8 cellular contexts compared by ENCODE assay signal in the genomic region with DNA sequence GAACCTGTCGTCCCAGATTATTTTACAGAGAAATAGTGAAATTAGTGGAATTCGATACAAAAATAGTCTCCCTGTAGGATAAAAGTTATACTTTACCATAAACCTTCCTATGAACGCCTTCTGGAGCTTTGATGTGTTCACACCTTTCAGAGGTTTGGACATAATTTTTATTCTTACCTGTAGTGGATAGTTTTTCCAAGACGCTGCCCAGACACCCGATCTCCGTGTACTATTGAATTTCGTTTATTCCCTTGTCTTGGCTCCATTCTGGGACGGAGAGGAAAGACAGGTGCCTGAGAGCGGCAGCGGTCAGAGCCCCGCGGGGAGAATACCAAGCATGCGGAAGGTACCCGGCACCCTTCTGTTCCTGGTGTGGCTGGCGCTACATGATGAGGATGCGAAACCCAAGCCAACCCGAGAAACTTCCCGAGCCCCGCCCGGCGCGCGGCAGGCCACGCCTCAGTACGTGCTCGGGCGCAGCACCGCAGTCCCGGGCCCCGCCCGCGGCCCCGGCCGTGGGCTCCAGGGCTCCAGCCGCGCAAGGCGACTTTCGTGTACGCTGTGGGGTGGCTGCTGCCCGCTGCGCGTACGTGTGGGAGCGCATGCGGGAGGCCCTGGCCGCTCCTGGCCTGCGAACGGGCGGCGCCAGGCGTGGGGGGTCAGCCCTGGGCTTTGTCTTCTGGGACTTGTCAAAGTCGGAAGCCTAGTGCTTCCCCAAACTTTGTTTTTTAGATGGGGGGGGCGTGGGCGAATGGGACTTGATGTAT. TPM values are rescaled to one million over a fixed set of nuclear protein-coding genes. Genes with fewer than 3 reads are reported as not detected.
DNase-seq lines count a peak whose midpoint lies in the region; ATAC-seq and TF ChIP-seq lines count a peak whose summit lies in the region.

No MANE protein-coding gene starts in this region.

- POLR2A ChIA-PET in Caco-2 (lab: Charles Lee) = interaction anchor here (2.6 kb wide), 1 partner anchor 11 kb away, joined by 13 read pairs; a partner anchor contains a TSS

- TF ChIP-seq CTCF in Caco-2 (IDR thresholded peaks at IDR 0.05; ENCODE audit: insufficient read depth in 1 of 2, low read depth in 1 of 2, low read length in 1 of 2, severe bottlenecking in 1 of 2, unreplicated experiment in 1 of 2) = no peak
- no peak for TF ChIP-seq CTCF in right atrium auricular region (IDR thresholded peaks at IDR 0.05)

- H3K27ac ChIP-seq in HUES64 (ENCODE audit: low read depth, low read length) (no peak overlapping the region), right atrium auricular region (peak overlapping the region; percentile 78 to 91)

- peaks cover 72% of the 10 kb centered on the region for H3K36me3 Mint-ChIP-seq in Caco-2 (ENCODE audit: insufficient read depth, unreplicated experiment)

- H3K9me3 ChIP-seq in Caco-2 = peaks cover 8% of the 10 kb centered on the region; the same call in 1 of the 2 replicates
- no peaks in the 10 kb centered on the region for H3K9me3 ChIP-seq in HUES64 (ENCODE audit: insufficient read depth, low read depth, low read length)
- H3K9me3 ChIP-seq in right atrium auricular region = no peaks in the 10 kb centered on the region

- peak overlapping the region; percentile 54; the same call in 1 of the 2 replicates for H3K9ac ChIP-seq in HUES64 (ENCODE audit: low read depth, low read length)

- peaks cover 40% of the 10 kb centered on the region for H3K4me1 ChIP-seq in Caco-2
- H3K4me1 ChIP-seq in HUES64 (ENCODE audit: insufficient read depth, low read length) = peaks cover 31% of the 10 kb centered on the region
- H3K4me1 ChIP-seq in right atrium auricular region = peaks cover 0 to 16% of the 10 kb centered on the region in 2 donors

- CTCF ChIA-PET in Caco-2 (lab: Charles Lee) = no interaction called here

- peak overlapping the region; percentile 80 for H3K4me3 Mint-ChIP-seq in Caco-2 (ENCODE audit: unreplicated experiment)

- H3K27me3 Mint-ChIP-seq in Caco-2 (ENCODE audit: insufficient read depth, unreplicated experiment) = no peaks in the 10 kb centered on the region

- H3K9me3 Mint-ChIP-seq in Caco-2 (ENCODE audit: unreplicated experiment) = peaks cover 26% of the 10 kb centered on the region

- DNase-seq in Caco-2 = peak; percentile 82 to 86
- peak; percentile 84 for DNase-seq in SW480 (ENCODE audit: low spot score)
- peak in 55 of 56 donors; percentile 2 to 73 (median 43) for DNase-seq in amygdala (lab: John Stamatoyannopoulos, UW)
- DNase-seq in right atrium auricular region (ENCODE audit: low spot score) = peak; percentile 93
- DNase-seq in renal cortical epithelial cell (ENCODE audit: low read depth) = peak; percentile 75
- no peak for DNase-seq in NCI-H1092 (lab: John Stamatoyannopoulos, UW)

- no TSS peak for BruUV-seq in Caco-2 (replicated peaks; lab: Mats Ljungman, UMichigan)

- peak; percentile 84 for ATAC-seq in GM21390 (IDR thresholded peaks at IDR 0.05; ENCODE audit: unreplicated experiment)

- H3K36me3 ChIP-seq in Caco-2 (ENCODE audit: control insufficient read depth, insufficient read depth, low read length) (no peaks in the 10 kb centered on the region), HUES64 (ENCODE audit: insufficient read depth, low read length) (peaks cover 35% of the 10 kb centered on the region), right atrium auricular region (peaks cover 13% of the 10 kb centered on the region)

- H3K27me3 ChIP-seq in Caco-2 (replicated peaks; ENCODE audit: control insufficient read depth, insufficient read depth, low read length) (no peaks in the 10 kb centered on the region), HUES64 (ENCODE audit: insufficient read depth, low read length) (no peaks in the 10 kb centered on the region), right atrium auricular region (no peaks in the 10 kb centered on the region)

- H3K4me1 Mint-ChIP-seq in Caco-2 (ENCODE audit: low read depth, unreplicated experiment) = peaks cover 15% of the 10 kb centered on the region

- H3K27ac Mint-ChIP-seq in Caco-2 (ENCODE audit: unreplicated experiment) = peak overlapping the region; percentile 61

- 62% methylated on average over 52 of the region's 54 CpGs for WGBS in HUES64

- intact Hi-C loops in Caco-2 (cut with micrococcal nuclease; ENCODE audit: unreplicated experiment) = loop anchor here (5.0 kb wide), 2 partner anchors 54 to 214 kb away; a partner anchor contains a TSS

- H3K4me3 ChIP-seq in Caco-2 (ENCODE audit: low read depth, low read length) (peak overlapping the region; percentile 70), HUES64 (ENCODE audit: low read length) (peak overlapping the region; percentile 60), right atrium auricular region (peak overlapping the region; percentile 38 to 65)

RNA-seq across cellular contexts. Expression of a gene that starts 11.3 kb away (rescaled TPM):
- 5.1 and 6.0 TPM in 2 replicates for total RNA-seq in Caco-2 (2022)
- polyA plus RNA-seq in HUES64 (2013, experiment 1 of 2) = 6.4 TPM
- 8.7 TPM for polyA plus RNA-seq in HUES64 (2013, experiment 2 of 2)
- total RNA-seq in right atrium auricular region = 1 to 10 TPM; 6.2 to 9.5 TPM
- 38.6 and 50.4 TPM in 2 replicates for total RNA-seq in renal cortical epithelial cell

RNA-seq across cellular contexts. Expression of a gene that starts 55.6 kb away (rescaled TPM):
- 125 and 127 TPM in 2 replicates for total RNA-seq in Caco-2 (2022)
- polyA plus RNA-seq in HUES64 (2013, experiment 1 of 2) = 177 TPM
- 178 TPM for polyA plus RNA-seq in HUES64 (2013, experiment 2 of 2)
- total RNA-seq in right atrium auricular region = 10 to 100 TPM; 81.2 to 89.1 TPM
- 443 and 1,090 TPM in 2 replicates for total RNA-seq in renal cortical epithelial cell
